Comparison of ENCODE assay signal across 9 cellular contexts in the genomic region with DNA sequence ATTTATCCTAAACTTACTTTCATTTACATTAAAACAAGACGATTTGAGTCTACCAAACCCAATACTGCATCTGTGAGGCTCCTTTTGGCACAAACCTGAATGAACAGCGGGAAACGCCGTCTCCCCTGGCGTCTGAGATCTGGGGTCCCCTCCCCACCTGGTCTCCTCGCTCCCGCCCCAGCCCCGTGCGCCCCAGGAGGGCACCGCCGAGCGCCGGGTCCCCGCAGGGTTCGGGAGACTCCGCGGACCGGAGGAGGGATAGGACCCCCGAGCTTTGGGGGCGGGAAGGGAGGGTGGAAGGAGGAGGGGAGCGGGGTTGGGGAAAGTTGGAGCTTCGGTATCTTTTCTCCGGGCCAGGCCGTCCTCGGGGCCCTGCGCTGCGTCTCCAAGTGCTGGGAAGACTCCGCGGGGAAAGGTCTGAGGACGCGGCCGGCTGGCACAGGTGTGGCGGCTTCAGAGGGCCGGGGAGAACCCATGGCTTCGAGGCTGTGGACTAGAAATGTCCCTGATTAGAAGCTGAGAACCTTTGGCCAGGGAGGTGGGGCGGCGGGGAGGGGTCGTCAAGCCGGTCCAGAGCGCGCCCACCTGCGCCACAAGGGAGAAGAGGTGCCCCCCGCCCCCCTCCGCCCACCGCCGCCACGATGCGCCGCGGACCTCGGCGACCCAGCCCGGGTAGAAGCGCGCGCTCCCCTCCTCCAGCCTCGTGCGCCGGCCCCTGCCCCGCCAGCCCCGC. TPM values are rescaled to one million over a fixed set of nuclear protein-coding genes. Genes with fewer than 3 reads are reported as not detected.
DNase-seq lines count a peak whose midpoint lies in the region; ATAC-seq and TF ChIP-seq lines count a peak whose summit lies in the region.
"Had no signal": no experiment of that assay in that cellular context is flagged by ENCODE, and none has a peak within 500 bp of the region (broad histone marks: within the 10 kb centered on the region; RNA-seq: fewer than 3 reads in every experiment).

No MANE protein-coding gene starts in this region.

- peak overlapping the region; percentile 60 to 70 for H3K4me3 ChIP-seq in testis

- H3K4me1 Mint-ChIP-seq in T-helper 1 cell treated with Interleukin-12 subunit alpha and Interleukin-12 subunit beta and Interleukin-4 antibody, amounts not matched to agents 30 μg/mL and 1 μg/mL, for 36 hours (ENCODE audit: low read depth), result peaks cover 8% of the 10 kb centered on the region
- peaks cover 21% of the 10 kb centered on the region for H3K4me1 Mint-ChIP-seq in activated T-helper 1 cell treated with anti-CD3 and anti-CD28 coated beads, Interleukin-12 subunit alpha, Interleukin-12 subunit beta, Interleukin-2, Interleukin-4 antibody, amounts not matched to agents 30 ng/mL and 10 ng/mL and 1 ng/mL, durations not matched to agents 14 hours and 24 hours and 36 hours (ENCODE audit: low read depth)

- H3K27ac ChIP-seq in testis, result peak overlapping the region; percentile 14 to 37

- peaks cover 8% of the 10 kb centered on the region for H3K4me1 ChIP-seq in testis

- intact Hi-C loops in activated T-helper 1 cell treated with anti-CD3 and anti-CD28 coated beads, Interleukin-12 subunit alpha, Interleukin-12 subunit beta, Interleukin-2, Interleukin-4 antibody, amounts not matched to agents 30 ng/mL and 10 ng/mL and 1 ng/mL, durations not matched to agents 14 hours and 24 hours and 36 hours (cut with micrococcal nuclease), result loop anchor here (1.0 to 5.0 kb wide), 2 partner anchors 23 to 273 kb away; a partner anchor contains a TSS
- intact Hi-C loops in testis (cut with DNase I; ENCODE audit: low total_unique reads), result loop anchor here (10.0 kb wide), 1 partner anchor 595 kb away; no protein-coding TSS in a partner anchor

- ATAC-seq in HG02973 (IDR thresholded peaks at IDR 0.05; ENCODE audit: unreplicated experiment), result no peak

- TF ChIP-seq POLR2A in testis (IDR thresholded peaks at IDR 0.05), result no peak

- no peaks in the 10 kb centered on the region for H3K27me3 ChIP-seq in testis

- H3K9me3 ChIP-seq in testis, result no peaks in the 10 kb centered on the region

- H3K36me3 ChIP-seq in testis (ENCODE audit: low read depth, missing control alignments), result no peaks in the 10 kb centered on the region

- DNase-seq in T-helper 1 cell, result no peak
- no peak for DNase-seq in activated T-helper 1 cell treated with anti-CD3 and anti-CD28 coated beads, Interleukin-12 subunit alpha, Interleukin-12 subunit beta, Interleukin-2, Interleukin-4 antibody, amounts not matched to agents 30 ng/mL and 10 ng/mL and 1 ng/mL, durations not matched to agents 14 hours and 24 hours and 36 hours (ENCODE audit: low spot score)
- DNase-seq in iPS-NIHi11 (ENCODE audit: low spot score), result peak; percentile 65
- DNase-seq in testis, result no peak
- DNase-seq in GM13976 (ENCODE audit: low spot score), result no peak
- no peak for DNase-seq in superior temporal gyrus (ENCODE audit: extremely low spot score)

- peaks cover 51% of the 10 kb centered on the region for H3K27me3 Mint-ChIP-seq in T-helper 1 cell treated with Interleukin-12 subunit alpha and Interleukin-12 subunit beta and Interleukin-4 antibody, amounts not matched to agents 30 μg/mL and 1 μg/mL, for 36 hours (ENCODE audit: low read depth)
- H3K27me3 Mint-ChIP-seq in activated T-helper 1 cell treated with anti-CD3 and anti-CD28 coated beads, Interleukin-12 subunit alpha, Interleukin-12 subunit beta, Interleukin-2, Interleukin-4 antibody, amounts not matched to agents 30 ng/mL and 10 ng/mL and 1 ng/mL, durations not matched to agents 14 hours and 24 hours and 36 hours (ENCODE audit: insufficient read depth), result peaks cover 45% of the 10 kb centered on the region

- peaks cover 1% of the 10 kb centered on the region for H3K36me3 Mint-ChIP-seq in T-helper 1 cell treated with Interleukin-12 subunit alpha and Interleukin-12 subunit beta and Interleukin-4 antibody, amounts not matched to agents 30 μg/mL and 1 μg/mL, for 36 hours (ENCODE audit: low read depth)
- H3K36me3 Mint-ChIP-seq in activated T-helper 1 cell treated with anti-CD3 and anti-CD28 coated beads, Interleukin-12 subunit alpha, Interleukin-12 subunit beta, Interleukin-2, Interleukin-4 antibody, amounts not matched to agents 30 ng/mL and 10 ng/mL and 1 ng/mL, durations not matched to agents 14 hours and 24 hours and 36 hours (ENCODE audit: low read depth), result no peaks in the 10 kb centered on the region

- no peak overlapping the region for H3K27ac Mint-ChIP-seq in T-helper 1 cell treated with Interleukin-12 subunit alpha and Interleukin-12 subunit beta and Interleukin-4 antibody, amounts not matched to agents 30 μg/mL and 1 μg/mL, for 36 hours
- no peak overlapping the region for H3K27ac Mint-ChIP-seq in activated T-helper 1 cell treated with anti-CD3 and anti-CD28 coated beads, Interleukin-12 subunit alpha, Interleukin-12 subunit beta, Interleukin-2, Interleukin-4 antibody, amounts not matched to agents 30 ng/mL and 10 ng/mL and 1 ng/mL, durations not matched to agents 14 hours and 24 hours and 36 hours

- WGBS in testis, 2 donors, result 0% methylated on average over 34 of the region's 61 CpGs

- H3K9me3 Mint-ChIP-seq in T-helper 1 cell treated with Interleukin-12 subunit alpha and Interleukin-12 subunit beta and Interleukin-4 antibody, amounts not matched to agents 30 μg/mL and 1 μg/mL, for 36 hours, result no peaks in the 10 kb centered on the region
- H3K9me3 Mint-ChIP-seq in activated T-helper 1 cell treated with anti-CD3 and anti-CD28 coated beads, Interleukin-12 subunit alpha, Interleukin-12 subunit beta, Interleukin-2, Interleukin-4 antibody, amounts not matched to agents 30 ng/mL and 10 ng/mL and 1 ng/mL, durations not matched to agents 14 hours and 24 hours and 36 hours, result no peaks in the 10 kb centered on the region

- peak overlapping the region; percentile 59 for H3K4me3 Mint-ChIP-seq in T-helper 1 cell treated with Interleukin-12 subunit alpha and Interleukin-12 subunit beta and Interleukin-4 antibody, amounts not matched to agents 30 μg/mL and 1 μg/mL, for 36 hours
- H3K4me3 Mint-ChIP-seq in activated T-helper 1 cell treated with anti-CD3 and anti-CD28 coated beads, Interleukin-12 subunit alpha, Interleukin-12 subunit beta, Interleukin-2, Interleukin-4 antibody, amounts not matched to agents 30 ng/mL and 10 ng/mL and 1 ng/mL, durations not matched to agents 14 hours and 24 hours and 36 hours, result peak overlapping the region; percentile 79

- TF ChIP-seq CTCF in testis (IDR thresholded peaks at IDR 0.05), result no peak
- no peak for TF ChIP-seq CTCF in GM13976 (IDR thresholded peaks at IDR 0.05; ENCODE audit: borderline replicate concordance, control extremely low read depth, extremely low read depth, insufficient read depth, missing control alignments)

- in situ Hi-C loops in GM13976 (cut with MboI; ENCODE audit: low sequenced_read_pairs, unreplicated experiment), result no loop called here

RNA-seq across cellular contexts. Expression of a gene that starts 0.6 kb away (rescaled TPM):
- total RNA-seq in activated T-helper 1 cell treated with anti-CD3 and anti-CD28 coated beads, Interleukin-12 subunit alpha, Interleukin-12 subunit beta, Interleukin-2, Interleukin-4 antibody, amounts not matched to agents 30 ng/mL and 10 ng/mL and 1 ng/mL, durations not matched to agents 14 hours and 24 hours and 36 hours, result not detected in 2 replicates
- total RNA-seq in testis, result 10 to 100 TPM in 1 of 2 donors, 1 to 10 TPM in 1; 8.7 to 10.2 TPM
- polyA plus RNA-seq in testis (ENCODE audit: insufficient read depth, low read depth, low replicate concordance), result 9.1 TPM
- total RNA-seq: T-helper 1 cell treated with Interleukin-12 subunit alpha and Interleukin-12 subunit beta and Interleukin-4 antibody, amounts not matched to agents 30 ng/mL and 1 ng/mL, for 36 hours had no signal
